In the genomic region with DNA sequence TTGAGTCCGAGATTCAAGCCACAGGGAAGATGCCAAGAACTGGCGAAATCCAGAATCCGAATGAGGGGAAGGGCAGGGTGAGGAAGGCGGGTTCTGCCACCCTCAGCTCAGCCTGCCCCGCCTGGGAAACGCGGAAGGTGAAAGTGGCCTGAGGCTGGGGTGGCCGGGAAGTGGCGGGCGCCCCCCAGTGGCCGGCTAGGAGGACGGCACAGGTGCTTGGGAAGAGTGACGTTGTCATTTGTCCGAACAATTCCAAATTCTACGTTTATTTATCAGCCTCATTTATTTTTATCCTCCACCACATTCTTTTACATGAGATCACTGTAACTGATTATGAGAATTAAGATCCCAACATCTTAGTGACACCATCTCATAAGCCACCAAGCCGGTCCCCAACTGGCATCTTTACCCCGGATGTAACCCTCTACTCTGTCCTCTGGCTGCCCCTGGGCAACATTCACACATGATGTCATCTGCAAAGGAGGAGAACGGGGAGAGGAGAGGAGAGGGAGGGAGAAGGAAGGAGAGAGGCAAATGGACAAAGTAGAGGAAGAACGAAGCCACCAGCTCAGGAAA, we compare ENCODE assay signal across 8 cellular contexts. TPM values are rescaled to one million over a fixed set of nuclear protein-coding genes. Genes with fewer than 3 reads are reported as not detected.
A peak's percentile ranks its signal among the peaks of the same experiment; 100 is the strongest.
DNase-seq lines count a peak whose midpoint lies in the region; ATAC-seq and TF ChIP-seq lines count a peak whose summit lies in the region.

No MANE protein-coding gene starts in this region.

- no peak overlapping the region for H3K4me3 Mint-ChIP-seq in chondrocyte (ENCODE audit: unreplicated experiment)

- H3K4me1 ChIP-seq in right lobe of liver, result peaks cover 0 to 13% (median 6%) of the 10 kb centered on the region in 4 donors

- H3K4me3 ChIP-seq in right lobe of liver, result no peak overlapping the region

- no peak for TF ChIP-seq POLR2A in right lobe of liver (IDR thresholded peaks at IDR 0.05)

- peak; percentile 97 for TF ChIP-seq CTCF in chondrocyte (IDR thresholded peaks at IDR 0.05)
- TF ChIP-seq CTCF in right lobe of liver (IDR thresholded peaks at IDR 0.05), result peak; percentile 90 to 98 (median 98)

- DNase-seq in NCI-H526 (lab: John Stamatoyannopoulos, UW), result peak; percentile 47 to 53
- DNase-seq in NCI-H526 treated with DMSO at 0.1 percent for 48 hours (lab: John Stamatoyannopoulos, UW), result no peak
- DNase-seq in NCI-H2196 treated with DMSO at 0.1 percent for 48 hours (lab: John Stamatoyannopoulos, UW; ENCODE audit: unreplicated experiment), result peak; percentile 54
- peak; percentile 42 to 50 for DNase-seq in activated CD4-positive, alpha-beta T cell treated with anti-CD3 and anti-CD28 coated beads for 24 hours (ENCODE audit: low read depth in 2 of 2)
- DNase-seq in chondrocyte (ENCODE audit: low spot score), result no peak
- DNase-seq in right lobe of liver, result peak; percentile 70 to 80 (median 75)
- DNase-seq in stimulated activated CD8-positive, alpha-beta memory T cell treated with anti-CD3 and anti-CD28 coated beads, Interleukin-12 subunit alpha, Interleukin-12 subunit beta, amount 100 ng/mL, for 1 hour (ENCODE audit: low read depth), result peak; percentile 30

- H3K9me3 ChIP-seq in right lobe of liver, result no peaks in the 10 kb centered on the region

- peaks cover 38% of the 10 kb centered on the region for H3K27me3 Mint-ChIP-seq in chondrocyte (ENCODE audit: low read depth)

- no peak overlapping the region for H3K27ac Mint-ChIP-seq in chondrocyte (ENCODE audit: unreplicated experiment)

- H3K36me3 ChIP-seq in right lobe of liver, result no peaks in the 10 kb centered on the region

- peaks cover 17% of the 10 kb centered on the region for H3K4me1 Mint-ChIP-seq in chondrocyte (ENCODE audit: low read depth)

- ATAC-seq in right lobe of liver (peak; percentile 81 to 94 (median 88)), HG02588 (IDR thresholded peaks at IDR 0.05; ENCODE audit: unreplicated experiment) (no peak)

- 8% methylated on average over 18 of the region's 19 CpGs for WGBS in right lobe of liver (ENCODE audit: insufficient coverage, low coverage, low lambda C conversion rate, missing lambda C conversion rate)

- H3K36me3 Mint-ChIP-seq in chondrocyte (ENCODE audit: low read depth), result no peaks in the 10 kb centered on the region

- no peaks in the 10 kb centered on the region for H3K9me3 Mint-ChIP-seq in chondrocyte (ENCODE audit: low read depth)

- H3K27me3 ChIP-seq in right lobe of liver, result no peaks in the 10 kb centered on the region

- no peak overlapping the region for H3K27ac ChIP-seq in right lobe of liver

- intact Hi-C loops in right lobe of liver (cut with DNase I), result loop anchor here in 1 of 2 donors (10.0 kb wide), 1 partner anchor 80 kb away; no protein-coding TSS in a partner anchor

RNA-seq across cellular contexts. Expression of gene SRCIN1, which starts 21.3 kb away (rescaled TPM):
- 0.30 to 0.51 TPM in 2 of 3 replicates, not detected in the other for total RNA-seq in chondrocyte
- 10 to 100 TPM in 4 of 6 experiments, 1 to 10 TPM in 2; 5.6 to 17.6 (median 11.5) TPM for total RNA-seq in right lobe of liver

Comparison
In these comparisons a context has a peak if more than half of its experiments do, and no peak if none do; other contexts are left out.
1. DNase-seq: peak in NCI-H526 (2 of 2), NCI-H2196 treated with DMSO at 0.1 percent for 48 hours (single experiment), activated CD4-positive, alpha-beta T cell treated with anti-CD3 and anti-CD28 coated beads for 24 hours (2 of 2), right lobe of liver (3 of 3) and stimulated activated CD8-positive, alpha-beta memory T cell treated with anti-CD3 and anti-CD28 coated beads, Interleukin-12 subunit alpha, Interleukin-12 subunit beta, amount 100 ng/mL, for 1 hour (single experiment); none in NCI-H526 treated with DMSO at 0.1 percent for 48 hours (single experiment) and chondrocyte (single experiment).